In the genomic region with DNA sequence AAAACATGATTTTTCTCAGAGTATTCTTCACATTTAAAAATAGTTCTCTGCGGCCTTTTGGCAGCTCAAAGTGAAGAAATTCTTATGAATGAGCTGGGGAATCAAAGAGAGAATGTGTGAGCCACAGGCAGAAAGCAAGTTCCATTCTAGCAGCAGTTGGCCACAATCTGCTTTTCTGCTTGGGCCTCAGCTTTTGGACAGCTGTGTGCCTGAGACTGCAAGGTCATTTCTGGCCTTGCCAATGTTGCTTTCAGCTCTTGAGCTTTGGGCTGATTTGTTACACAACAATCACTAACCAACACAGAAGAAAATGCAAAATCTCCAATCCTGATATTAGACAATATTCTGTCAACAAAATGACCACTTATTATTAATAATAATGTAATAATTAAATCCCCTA, we compare ENCODE assay signal across 1 cellular context.
TF ChIP-seq lines count a peak whose summit lies in the region.

No MANE protein-coding gene starts in this region.

TF ChIP-seq in HepG2, 621 proteins besides CTCF, POLR2A, EP300 and RAD21 (continued from another document):
- TF ChIP-seq, protein P1, sequence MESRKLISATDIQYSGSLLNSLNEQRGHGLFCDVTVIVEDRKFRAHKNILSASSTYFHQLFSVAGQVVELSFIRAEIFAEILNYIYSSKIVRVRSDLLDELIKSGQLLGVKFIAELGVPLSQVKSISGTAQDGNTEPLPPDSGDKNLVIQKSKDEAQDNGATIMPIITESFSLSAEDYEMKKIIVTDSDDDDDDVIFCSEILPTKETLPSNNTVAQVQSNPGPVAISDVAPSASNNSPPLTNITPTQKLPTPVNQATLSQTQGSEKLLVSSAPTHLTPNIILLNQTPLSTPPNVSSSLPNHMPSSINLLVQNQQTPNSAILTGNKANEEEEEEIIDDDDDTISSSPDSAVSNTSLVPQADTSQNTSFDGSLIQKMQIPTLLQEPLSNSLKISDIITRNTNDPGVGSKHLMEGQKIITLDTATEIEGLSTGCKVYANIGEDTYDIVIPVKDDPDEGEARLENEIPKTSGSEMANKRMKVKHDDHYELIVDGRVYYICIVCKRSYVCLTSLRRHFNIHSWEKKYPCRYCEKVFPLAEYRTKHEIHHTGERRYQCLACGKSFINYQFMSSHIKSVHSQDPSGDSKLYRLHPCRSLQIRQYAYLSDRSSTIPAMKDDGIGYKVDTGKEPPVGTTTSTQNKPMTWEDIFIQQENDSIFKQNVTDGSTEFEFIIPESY (CRISPR knock-in tag; IDR thresholded peaks at IDR 0.05): no peak
- TF ChIP-seq, protein P2, sequence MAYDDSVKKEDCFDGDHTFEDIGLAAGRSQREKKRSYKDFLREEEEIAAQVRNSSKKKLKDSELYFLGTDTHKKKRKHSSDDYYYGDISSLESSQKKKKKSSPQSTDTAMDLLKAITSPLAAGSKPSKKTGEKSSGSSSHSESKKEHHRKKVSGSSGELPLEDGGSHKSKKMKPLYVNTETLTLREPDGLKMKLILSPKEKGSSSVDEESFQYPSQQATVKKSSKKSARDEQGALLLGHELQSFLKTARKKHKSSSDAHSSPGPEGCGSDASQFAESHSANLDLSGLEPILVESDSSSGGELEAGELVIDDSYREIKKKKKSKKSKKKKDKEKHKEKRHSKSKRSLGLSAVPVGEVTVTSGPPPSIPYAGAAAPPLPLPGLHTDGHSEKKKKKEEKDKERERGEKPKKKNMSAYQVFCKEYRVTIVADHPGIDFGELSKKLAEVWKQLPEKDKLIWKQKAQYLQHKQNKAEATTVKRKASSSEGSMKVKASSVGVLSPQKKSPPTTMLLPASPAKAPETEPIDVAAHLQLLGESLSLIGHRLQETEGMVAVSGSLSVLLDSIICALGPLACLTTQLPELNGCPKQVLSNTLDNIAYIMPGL (CRISPR knock-in tag; IDR thresholded peaks at IDR 0.05; ENCODE audit: borderline replicate concordance in 1 of 2, low read depth in 1 of 2): no peak
- TF ChIP-seq GATAD2A (CRISPR knock-in tag; IDR thresholded peaks at IDR 0.05) (peak; percentile 31; the same call in 1 of the 2 replicates), MED1 (CRISPR knock-in tag; IDR thresholded peaks at IDR 0.05) (0 out of 2 replicates have a peak, but pooled peaks have one; percentile 16)
